Comparison of ENCODE assay signal across 9 cellular contexts in genomic region chr16:71626018-71626857, GRCh38. TPM values are rescaled to one million over a fixed set of nuclear protein-coding genes. Genes with fewer than 3 reads are reported as not detected.
DNase-seq lines count a peak whose midpoint lies in the region; ATAC-seq and TF ChIP-seq lines count a peak whose summit lies in the region.
"Had no signal": no experiment of that assay in that cellular context is flagged by ENCODE, and none has a peak within 500 bp of the region (broad histone marks: within the 10 kb centered on the region; RNA-seq: fewer than 3 reads in every experiment).

A gene with protein sequence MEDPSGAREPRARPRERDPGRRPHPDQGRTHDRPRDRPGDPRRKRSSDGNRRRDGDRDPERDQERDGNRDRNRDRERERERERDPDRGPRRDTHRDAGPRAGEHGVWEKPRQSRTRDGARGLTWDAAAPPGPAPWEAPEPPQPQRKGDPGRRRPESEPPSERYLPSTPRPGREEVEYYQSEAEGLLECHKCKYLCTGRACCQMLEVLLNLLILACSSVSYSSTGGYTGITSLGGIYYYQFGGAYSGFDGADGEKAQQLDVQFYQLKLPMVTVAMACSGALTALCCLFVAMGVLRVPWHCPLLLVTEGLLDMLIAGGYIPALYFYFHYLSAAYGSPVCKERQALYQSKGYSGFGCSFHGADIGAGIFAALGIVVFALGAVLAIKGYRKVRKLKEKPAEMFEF (plus strand): TSS chr16:71626184. CDS start chr16:71626230, 46 bp downstream.

- TF ChIP-seq POLR2A in Peyer's patch (IDR thresholded peaks at IDR 0.05): peak; percentile 85 to 92
- no peak for TF ChIP-seq POLR2A in vagina (IDR thresholded peaks at IDR 0.05)

- TF ChIP-seq CTCF in Peyer's patch (IDR thresholded peaks at IDR 0.05) (peak in 2 of 6 experiments; percentile 8 to 14), vagina (IDR thresholded peaks at IDR 0.05) (no peak)

- H2BK15ac ChIP-seq in mesenchymal stem cell (ENCODE audit: low read depth, poor library complexity, severe bottlenecking): peak within 1 kb of the TSS; percentile 21

- H3K27ac ChIP-seq in Peyer's patch (peak within 1 kb of the TSS in 3 of 4 donors; percentile 83 to 94 (median 90)), mesenchymal stem cell (ENCODE audit: low read length, poor library complexity, severe bottlenecking) (no peak within 1 kb of the TSS), vagina (no peak within 1 kb of the TSS)

- H3K4me2 ChIP-seq in mesenchymal stem cell (ENCODE audit: low read length, poor library complexity, severe bottlenecking): peak within 1 kb of the TSS; percentile 80

- peak within 1 kb of the TSS in 1 of 2 experiments; percentile 23 for H3K23ac ChIP-seq in mesenchymal stem cell (ENCODE audit: low read length in 2 of 2)

- no peak within 1 kb of the TSS for H3K9ac ChIP-seq in mesenchymal stem cell (ENCODE audit: low read length)

- peaks cover 8% of the 10 kb centered on the region for H3K4me1 Mint-ChIP-seq in central memory CD8-positive, alpha-beta T cell

- H2AK5ac ChIP-seq in mesenchymal stem cell (ENCODE audit: low read length, severe bottlenecking): no peak within 1 kb of the TSS

- ATAC-seq in central memory CD8-positive, alpha-beta T cell (replicated peaks; ENCODE audit: extremely low read depth, poor library complexity, severe bottlenecking): no peak
- ATAC-seq in GM21786 (IDR thresholded peaks at IDR 0.05; ENCODE audit: unreplicated experiment): no peak

- no peak within 1 kb of the TSS for H4K91ac ChIP-seq in mesenchymal stem cell (ENCODE audit: low read length)

- H3K36me3 ChIP-seq in Peyer's patch (peaks cover 0 to 7% (median 0%) of the 10 kb centered on the region in 3 donors), mesenchymal stem cell (ENCODE audit: control insufficient read depth in 1 of 2, insufficient read depth in 2 of 2, low read depth in 1 of 2, low read length in 2 of 2) (no peaks in the 10 kb centered on the region), vagina (no peaks in the 10 kb centered on the region)

- H3K27me3 ChIP-seq in Peyer's patch (peaks cover 0 to 10% of the 10 kb centered on the region in 2 donors), mesenchymal stem cell (ENCODE audit: control insufficient read depth in 1 of 2, insufficient read depth in 1 of 2, low read length in 2 of 2) (peaks cover 48 to 49% of the 10 kb centered on the region in 2 experiments), vagina (peaks cover 3% of the 10 kb centered on the region)

- no peak within 1 kb of the TSS for H3K14ac ChIP-seq in mesenchymal stem cell (ENCODE audit: low read length in 2 of 2)

- H2BK120ac ChIP-seq in mesenchymal stem cell (ENCODE audit: low read depth, low read length): no peak within 1 kb of the TSS

- no peaks in the 10 kb centered on the region for H3K9me3 Mint-ChIP-seq in central memory CD8-positive, alpha-beta T cell

- H3K4ac ChIP-seq in mesenchymal stem cell (ENCODE audit: low read depth in 1 of 2, low read length in 2 of 2): no peak within 1 kb of the TSS

- intact Hi-C loops in vagina (cut with DNase I): no loop called here

- H2AFZ ChIP-seq in mesenchymal stem cell (ENCODE audit: low read depth, low read length): no peak within 1 kb of the TSS

- peak within 1 kb of the TSS; percentile 40 to 74 (median 58) for H3K4me3 ChIP-seq in Peyer's patch
- peak within 1 kb of the TSS; percentile 48 to 61 for H3K4me3 ChIP-seq in mesenchymal stem cell (ENCODE audit: insufficient read depth in 1 of 2, low read depth in 1 of 2, low read length in 2 of 2)
- peak within 1 kb of the TSS; percentile 15 to 48 for H3K4me3 ChIP-seq in vagina

- H4K8ac ChIP-seq in mesenchymal stem cell (ENCODE audit: low read length): no peak within 1 kb of the TSS

- peaks cover 0 to 24% (median 8%) of the 10 kb centered on the region in 4 donors for H3K4me1 ChIP-seq in Peyer's patch
- H3K4me1 ChIP-seq in mesenchymal stem cell (ENCODE audit: control insufficient read depth, insufficient read depth, low read depth, low read length): peaks cover 17% of the 10 kb centered on the region
- peaks cover 17% of the 10 kb centered on the region for H3K4me1 ChIP-seq in vagina

- no peaks in the 10 kb centered on the region for H3K79me1 ChIP-seq in mesenchymal stem cell (replicated peaks; ENCODE audit: low read length, poor library complexity, severe bottlenecking)

- no peak within 1 kb of the TSS for H3K27ac Mint-ChIP-seq in central memory CD8-positive, alpha-beta T cell (ENCODE audit: low read depth)

- no peaks in the 10 kb centered on the region for H3K27me3 Mint-ChIP-seq in central memory CD8-positive, alpha-beta T cell

- no peaks in the 10 kb centered on the region for H3K36me3 Mint-ChIP-seq in central memory CD8-positive, alpha-beta T cell (ENCODE audit: insufficient read depth)

- H2BK12ac ChIP-seq in mesenchymal stem cell (ENCODE audit: low read length in 2 of 2): no peak within 1 kb of the TSS

- H2BK5ac ChIP-seq in mesenchymal stem cell (ENCODE audit: low read depth, low read length, poor library complexity, severe bottlenecking): no peak within 1 kb of the TSS

- H3K9me3 ChIP-seq in Peyer's patch (no peaks in the 10 kb centered on the region), mesenchymal stem cell (ENCODE audit: control insufficient read depth, low read length) (no peaks in the 10 kb centered on the region), vagina (no peaks in the 10 kb centered on the region)

- DNase-seq in NCI-H2196 (lab: John Stamatoyannopoulos, UW; ENCODE audit: unreplicated experiment): peak; percentile 65
- DNase-seq in NCI-H2196 treated with DMSO at 0.1 percent for 48 hours (lab: John Stamatoyannopoulos, UW; ENCODE audit: unreplicated experiment): no peak
- peak in 2 of 3 donors; percentile 91 to 97 for DNase-seq in Peyer's patch
- no peak for DNase-seq in central memory CD8-positive, alpha-beta T cell (ENCODE audit: low spot score in 2 of 2)
- DNase-seq in mesenchymal stem cell: no peak
- DNase-seq in vagina (ENCODE audit: extremely low spot score in 2 of 2): no peak
- no peak for DNase-seq in A172 (ENCODE audit: low spot score)

- H3K4me3 Mint-ChIP-seq in central memory CD8-positive, alpha-beta T cell: peak within 1 kb of the TSS; percentile 10

- under 1% methylated on average over 75 of the region's 98 CpGs for WGBS in mesenchymal stem cell

- H3K18ac ChIP-seq in mesenchymal stem cell (ENCODE audit: low read depth in 1 of 2, low read length in 2 of 2): no peak within 1 kb of the TSS

RNA-seq across cellular contexts. Expression of the gene that starts here (rescaled TPM):
- 100 to 1,000 TPM in 3 of 4 donors, 10 to 100 TPM in 1; 66.0 to 167 (median 154) TPM for total RNA-seq in Peyer's patch
- polyA plus RNA-seq in mesenchymal stem cell (2013, experiment 1 of 2): not detected
- 0.01 TPM for polyA plus RNA-seq in mesenchymal stem cell (2013, experiment 2 of 2)
- total RNA-seq in vagina: 4.7 TPM
- 0.14 TPM in 1 of 2 replicates, not detected in the other for total RNA-seq in A172 (2014; rRNA removed; shearing (Covaris generic))
- total RNA-seq: T-helper 2 cell treated with Interferon-gamma antibody and Interleukin-4, amounts not matched to agents 100 ng/mL and 5 ng/mL, for 36 hours had no signal

Comparison
In these comparisons a context has a peak if more than half of its experiments do, and no peak if none do; other contexts are left out.
1. RNA of the gene that starts here (total RNA-seq): 66.0 to 167 TPM in Peyer's patch; 4.7 TPM in vagina (single experiment) and 0.14 TPM in A172; every median in the first group is over 10 times any median in the second.
2. DNase-seq: peak in NCI-H2196 (single experiment) and Peyer's patch (2 of 3); none in NCI-H2196 treated with DMSO at 0.1 percent for 48 hours (single experiment), central memory CD8-positive, alpha-beta T cell (0 of 2), mesenchymal stem cell (single experiment), vagina (0 of 2) and A172 (single experiment).
3. H3K27ac ChIP-seq: peak in Peyer's patch (3 of 4); none in mesenchymal stem cell (single experiment) and vagina (single experiment).
4. POLR2A ChIP-seq: peak in Peyer's patch (2 of 2); none in vagina (0 of 2).
5. Peak in every context shown above with its lines, with median percentiles within 50 percentile points of each other: H3K4me3 ChIP-seq.